ENCODE assay signal across 8 cellular contexts in genomic region chr22:21937821-21938070, GRCh38. TPM values are rescaled to one million over a fixed set of nuclear protein-coding genes. Genes with fewer than 3 reads are reported as not detected.
DNase-seq lines count a peak whose midpoint lies in the region; ATAC-seq and TF ChIP-seq lines count a peak whose summit lies in the region.

No MANE protein-coding gene starts in this region.

- no peak for TF ChIP-seq POLR2A in heart left ventricle (IDR thresholded peaks at IDR 0.05)

- H3K27me3 ChIP-seq in heart left ventricle, result no peaks in the 10 kb centered on the region

- H3K4me1 Mint-ChIP-seq in activated B cell treated with CpG ODN at 0.5 μM for 24 hours, result peaks cover 61% of the 10 kb centered on the region

- H3K27me3 Mint-ChIP-seq in activated B cell treated with CpG ODN at 0.5 μM for 24 hours, result no peaks in the 10 kb centered on the region

- DNase-seq in activated B cell treated with CpG ODN at 0.5 μM for 24 hours (no peak), heart left ventricle (peak in 2 of 5 donors; percentile 53 to 76), skeletal muscle cell (ENCODE audit: low read depth) (no peak), pons (ENCODE audit: low spot score) (no peak)
- DNase-seq in stimulated activated CD4-positive, alpha-beta T cell treated with anti-CD3 and anti-CD28 coated beads, Interleukin-1b, Interleukin-23, amount 100 ng/mL, for 48 hours, result no peak

- 7 to 16% (median 9%) methylated on average over 7 to 8 of the region's 8 CpGs for WGBS in heart left ventricle, 4 donors

- H3K27ac Mint-ChIP-seq in activated B cell treated with CpG ODN at 0.5 μM for 24 hours, result peak overlapping the region; percentile 85

- CTCF ChIA-PET in activated B cell treated with CpG ODN at 0.5 μM for 24 hours (lab: Charles Lee), result interaction anchor here (0.8 to 6.6 kb wide), 17 partner anchors 10 to 291 kb away, joined by 3 to 66 read pairs (median 3); partner anchors contain the start of genes MAPK1, PPM1F and YPEL1

- H3K27ac ChIP-seq in heart left ventricle, result peak overlapping the region; percentile 88 to 98 (median 96)

- peak overlapping the region in 11 of 12 donors; percentile 28 to 67 (median 63) for H3K4me3 ChIP-seq in heart left ventricle
- peak overlapping the region; percentile 52 for H3K4me3 ChIP-seq in skeletal muscle cell (ENCODE audit: low read depth, low read length)

- H3K36me3 ChIP-seq in heart left ventricle, result peaks cover 0 to 46% (median 33%) of the 10 kb centered on the region in 9 donors

- no peaks in the 10 kb centered on the region for H3K9me3 Mint-ChIP-seq in activated B cell treated with CpG ODN at 0.5 μM for 24 hours

- TF ChIP-seq CTCF in activated B cell treated with CpG ODN at 0.5 μM for 24 hours (IDR thresholded peaks at IDR 0.05) (no peak), heart left ventricle (IDR thresholded peaks at IDR 0.05) (no peak)

- intact Hi-C loops in activated B cell treated with CpG ODN at 0.5 μM for 24 hours (cut with micrococcal nuclease), result loop anchor here (1.0 to 5.0 kb wide), 7 partner anchors 15 to 224 kb away; partner anchors contain the start of genes MAPK1, PPM1F, TOP3B and YPEL1
- intact Hi-C loops in heart left ventricle (cut with DNase I), result loop anchor here (1.0 to 10.0 kb wide), 13 partner anchors 15 to 225 kb away; partner anchors contain the start of genes MAPK1 (in 2 of the 10), PPM1F (in 2 of the 10), TOP3B (in 1 of the 10) and YPEL1 (in 1 of the 10)

- POLR2A ChIA-PET in activated B cell treated with CpG ODN at 0.5 μM for 24 hours (lab: Charles Lee), result interaction anchor here (1.0 to 2.4 kb wide), 2 partner anchors 14 to 202 kb away, joined by 3 to 9 read pairs; partner anchors contain the start of genes PPM1F and YPEL1

- H3K9me3 ChIP-seq in heart left ventricle, result no peaks in the 10 kb centered on the region

- peak; percentile 16 for ATAC-seq in GM18502 (IDR thresholded peaks at IDR 0.05; ENCODE audit: poor library complexity, unreplicated experiment)
- ATAC-seq in activated B cell treated with CpG ODN at 0.5 μM for 24 hours (ENCODE audit: low read depth), result no peak
- ATAC-seq in heart left ventricle, result peak in 3 of 4 donors; percentile 7 to 62 (median 58)
- ATAC-seq in HG02623 (IDR thresholded peaks at IDR 0.05; ENCODE audit: unreplicated experiment), result no peak
- no peak for ATAC-seq in GM21515 (IDR thresholded peaks at IDR 0.05; ENCODE audit: unreplicated experiment)

- peaks cover 14% of the 10 kb centered on the region for H3K36me3 Mint-ChIP-seq in activated B cell treated with CpG ODN at 0.5 μM for 24 hours (ENCODE audit: low read depth)

- H3K4me3 Mint-ChIP-seq in activated B cell treated with CpG ODN at 0.5 μM for 24 hours, result peak overlapping the region; percentile 89

- H3K4me1 ChIP-seq in heart left ventricle, result peaks cover 31 to 76% (median 67%) of the 10 kb centered on the region in 12 donors

RNA-seq across cellular contexts. Expression of gene PPM1F, which starts 14.9 kb away (rescaled TPM):
- total RNA-seq in activated B cell treated with CpG ODN at 0.5 μM for 24 hours, result 18.2 and 21.1 TPM in 2 replicates
- 10 to 100 TPM; 13.9 to 51.1 (median 21.1) TPM for total RNA-seq in heart left ventricle
- 10 to 100 TPM; 12.1 to 19.3 TPM for polyA plus RNA-seq in heart left ventricle

RNA-seq across cellular contexts. Expression of gene TOP3B, which starts 44.8 kb away (rescaled TPM):
- 60.4 and 83.4 TPM in 2 replicates for total RNA-seq in activated B cell treated with CpG ODN at 0.5 μM for 24 hours
- 10 to 100 TPM in 7 of 9 donors, 1 to 10 TPM in 2; 9.6 to 12.9 (median 11.2) TPM for total RNA-seq in heart left ventricle
- 1 to 10 TPM; 9.5 to 9.9 TPM for polyA plus RNA-seq in heart left ventricle

Comparison
In these comparisons a context has a peak if more than half of its experiments do, and no peak if none do; other contexts are left out.
1. ATAC-seq: peak in GM18502 (single experiment) and heart left ventricle (3 of 4); none in activated B cell treated with CpG ODN at 0.5 μM for 24 hours (single experiment), HG02623 (single experiment) and GM21515 (single experiment).